In the genomic region with DNA sequence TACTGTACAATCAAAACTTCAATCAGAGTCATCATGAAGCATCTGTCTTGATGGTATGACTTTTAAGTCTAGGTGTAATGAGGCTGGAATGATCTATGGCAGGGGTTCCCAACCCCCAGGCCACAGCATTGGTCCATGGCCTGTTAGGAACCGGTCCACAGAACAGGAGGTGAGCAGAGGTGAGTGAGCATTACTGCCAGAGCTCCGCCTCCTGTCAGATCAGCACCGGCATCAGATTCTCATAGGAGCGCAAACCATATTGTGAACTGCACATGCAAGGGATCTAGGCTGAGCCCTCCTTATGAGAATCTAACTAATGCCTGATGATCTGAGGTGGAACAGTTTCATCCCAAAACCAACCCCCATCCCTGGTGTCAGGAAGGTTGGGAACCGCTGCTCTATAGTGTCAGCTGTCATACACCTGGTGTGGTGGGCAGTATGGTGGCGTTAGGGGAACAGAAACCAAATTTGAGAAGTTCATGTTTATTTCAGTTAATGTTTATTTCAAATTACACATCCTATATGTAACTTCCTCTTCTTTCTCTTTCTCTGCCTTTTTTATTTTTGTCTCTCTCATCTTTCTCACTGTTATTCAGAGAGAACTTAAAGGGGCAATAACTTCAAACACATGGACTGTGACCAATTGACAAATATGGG, we compare ENCODE assay signal across 13 cellular contexts.
DNase-seq lines count a peak whose midpoint lies in the region; ATAC-seq, FAIRE-seq and TF ChIP-seq lines count a peak whose summit lies in the region.
"Had no signal": no experiment of that assay in that cellular context is flagged by ENCODE, and none has a peak within 500 bp of the region (broad histone marks: within the 10 kb centered on the region; RNA-seq: fewer than 3 reads in every experiment).

No MANE protein-coding gene starts in this region.

- TF ChIP-seq CTCF in foreskin keratinocyte (conservative IDR thresholded peaks at IDR 0.05), result no peak

- H3K4me1 ChIP-seq in foreskin keratinocyte, result no peaks in the 10 kb centered on the region

- peaks cover 11% of the 10 kb centered on the region for H3K27me3 ChIP-seq in foreskin keratinocyte
- H3K27me3 ChIP-seq: cardiac muscle cell, esophagus squamous epithelium had no signal

- ATAC-seq in GM21576 (IDR thresholded peaks at IDR 0.05; ENCODE audit: unreplicated experiment), result peak; percentile 65
- peak; percentile 77 for ATAC-seq in HG03354 (IDR thresholded peaks at IDR 0.05; ENCODE audit: poor library complexity, severe bottlenecking, unreplicated experiment)
- ATAC-seq in foreskin keratinocyte, result no peak

- DNase-seq in GM18507 (ENCODE audit: extremely low spot score, insufficient read length, low read depth) (no peak), left kidney (ENCODE audit: low read depth, low spot score) (peak; percentile 90), OCI-M2 (lab: John Stamatoyannopoulos, UW; ENCODE audit: unreplicated experiment) (no peak), foreskin keratinocyte (no peak), mesenteric fat pad (ENCODE audit: low spot score) (no peak)
- DNase-seq in activated CD4-positive, CD25-positive, alpha-beta regulatory T cell (lab: John Stamatoyannopoulos, UW), result no peak
- DNase-seq: CD8-positive, alpha-beta memory T cell; esophagus squamous epithelium; GOT3; NCI-H1417 treated with DMSO at 0.1 percent for 48 hours had no signal

- FAIRE-seq in GM18507 (lab: Jason Lieb, UNC), result peak; percentile 71

- H3K27ac ChIP-seq in foreskin keratinocyte, result no peak overlapping the region
- H3K27ac ChIP-seq: cardiac muscle cell, esophagus squamous epithelium had no signal
